1 cellular context compared by ENCODE assay signal in the genomic region with DNA sequence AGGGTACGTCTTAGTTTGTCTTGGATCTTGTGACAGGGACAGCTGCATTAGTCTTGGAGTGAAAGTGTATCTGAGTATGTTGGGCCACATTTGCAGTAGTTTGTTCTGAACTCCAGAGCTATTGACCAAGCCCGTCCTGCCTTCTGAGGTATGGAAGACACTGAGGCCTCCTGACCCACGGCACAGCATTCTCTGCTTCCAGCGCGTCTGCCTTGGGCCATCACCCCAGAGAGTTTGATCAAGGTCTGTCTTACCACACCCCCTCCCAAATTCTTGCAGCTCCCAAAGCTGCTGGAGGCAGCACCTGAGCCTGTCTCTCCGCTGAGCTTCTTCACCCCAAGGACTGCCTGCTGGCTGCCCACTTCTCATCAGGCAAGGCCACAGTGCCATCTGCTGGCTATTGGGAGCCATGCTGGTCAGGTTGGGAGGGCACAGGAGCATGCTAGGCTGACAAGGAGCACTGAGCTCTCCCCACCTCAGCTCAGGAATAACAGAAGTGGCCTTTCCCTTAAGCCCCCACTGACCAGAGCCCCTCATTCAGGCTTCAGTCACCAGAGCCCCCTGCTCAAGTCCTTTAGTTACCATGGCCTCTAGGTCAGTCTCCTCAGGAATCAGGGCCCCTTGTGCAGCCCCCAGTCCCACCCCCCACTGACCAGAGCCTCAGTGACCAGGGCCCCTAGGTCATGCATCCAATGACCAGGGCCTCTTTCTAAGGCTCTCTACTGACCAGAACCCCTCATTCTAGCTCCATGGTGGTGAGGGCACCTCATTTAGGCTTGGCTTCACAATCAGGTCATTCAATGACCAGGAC.
TF ChIP-seq lines count a peak whose summit lies in the region.

No MANE protein-coding gene starts in this region.

TF ChIP-seq in K562, 482 proteins besides CTCF, POLR2A, EP300 and RAD21:
- TF ChIP-seq SMC3 (conservative IDR thresholded peaks at IDR 0.05; ENCODE audit: insufficient read depth, low read depth, low read length), result peak; percentile 77
- TF ChIP-seq MEF2A (IDR thresholded peaks at IDR 0.05; ENCODE audit: control insufficient read depth, low read depth, low read length), result no peak
- TF ChIP-seq, protein P1, sequence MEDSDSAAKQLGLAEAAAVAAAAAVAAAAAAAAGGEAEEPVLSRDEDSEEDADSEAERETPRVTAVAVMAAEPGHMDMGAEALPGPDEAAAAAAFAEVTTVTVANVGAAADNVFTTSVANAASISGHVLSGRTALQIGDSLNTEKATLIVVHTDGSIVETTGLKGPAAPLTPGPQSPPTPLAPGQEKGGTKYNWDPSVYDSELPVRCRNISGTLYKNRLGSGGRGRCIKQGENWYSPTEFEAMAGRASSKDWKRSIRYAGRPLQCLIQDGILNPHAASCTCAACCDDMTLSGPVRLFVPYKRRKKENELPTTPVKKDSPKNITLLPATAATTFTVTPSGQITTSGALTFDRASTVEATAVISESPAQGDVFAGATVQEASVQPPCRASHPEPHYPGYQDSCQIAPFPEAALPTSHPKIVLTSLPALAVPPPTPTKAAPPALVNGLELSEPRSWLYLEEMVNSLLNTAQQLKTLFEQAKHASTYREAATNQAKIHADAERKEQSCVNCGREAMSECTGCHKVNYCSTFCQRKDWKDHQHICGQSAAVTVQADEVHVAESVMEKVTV (CRISPR knock-in tag; IDR thresholded peaks at IDR 0.05), result peak; percentile 59
- no peak for TF ChIP-seq TOE1 (IDR thresholded peaks at IDR 0.05; ENCODE audit: borderline replicate concordance)
- TF ChIP-seq TOE1 (CRISPR knock-in tag; IDR thresholded peaks at IDR 0.05; ENCODE audit: borderline replicate concordance, low read depth), result no peak
- TF ChIP-seq XRCC5 (IDR thresholded peaks at IDR 0.05; ENCODE audit: low read depth, low read length), result 0 out of 2 replicates have a peak, but pooled peaks have one; percentile 26
- peak; percentile 27; the same call in 1 of the 2 replicates for TF ChIP-seq KLF16 (IDR thresholded peaks at IDR 0.05)
- TF ChIP-seq STAG1 (CRISPR knock-in tag; IDR thresholded peaks at IDR 0.05; ENCODE audit: borderline replicate concordance), result peak; percentile 82; the same call in 1 of the 2 replicates
- peak; percentile 33; the same call in 1 of the 2 replicates for TF ChIP-seq RB1 (IDR thresholded peaks at IDR 0.05; ENCODE audit: low read depth)
- TF ChIP-seq, protein P2, sequence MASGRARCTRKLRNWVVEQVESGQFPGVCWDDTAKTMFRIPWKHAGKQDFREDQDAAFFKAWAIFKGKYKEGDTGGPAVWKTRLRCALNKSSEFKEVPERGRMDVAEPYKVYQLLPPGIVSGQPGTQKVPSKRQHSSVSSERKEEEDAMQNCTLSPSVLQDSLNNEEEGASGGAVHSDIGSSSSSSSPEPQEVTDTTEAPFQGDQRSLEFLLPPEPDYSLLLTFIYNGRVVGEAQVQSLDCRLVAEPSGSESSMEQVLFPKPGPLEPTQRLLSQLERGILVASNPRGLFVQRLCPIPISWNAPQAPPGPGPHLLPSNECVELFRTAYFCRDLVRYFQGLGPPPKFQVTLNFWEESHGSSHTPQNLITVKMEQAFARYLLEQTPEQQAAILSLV (tag; IDR thresholded peaks at IDR 0.05), result no peak
- TF ChIP-seq ZFP36 (IDR thresholded peaks at IDR 0.05; ENCODE audit: low read depth, low read length, partially characterized antibody), result peak; percentile 14
- TF ChIP-seq, protein P3, sequence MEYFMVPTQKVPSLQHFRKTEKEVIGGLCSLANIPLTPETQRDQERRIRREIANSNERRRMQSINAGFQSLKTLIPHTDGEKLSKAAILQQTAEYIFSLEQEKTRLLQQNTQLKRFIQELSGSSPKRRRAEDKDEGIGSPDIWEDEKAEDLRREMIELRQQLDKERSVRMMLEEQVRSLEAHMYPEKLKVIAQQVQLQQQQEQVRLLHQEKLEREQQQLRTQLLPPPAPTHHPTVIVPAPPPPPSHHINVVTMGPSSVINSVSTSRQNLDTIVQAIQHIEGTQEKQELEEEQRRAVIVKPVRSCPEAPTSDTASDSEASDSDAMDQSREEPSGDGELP (CRISPR knock-in tag; IDR thresholded peaks at IDR 0.05; ENCODE audit: borderline replicate concordance), result peak; percentile 22; the same call in 1 of the 2 replicates
- TF ChIP-seq HNRNPUL1 (IDR thresholded peaks at IDR 0.05; ENCODE audit: low read length), result no peak
